Comparison of ENCODE assay signal across 7 cellular contexts in genomic region chr20:7463290-7463689, GRCh38.
"Had no signal": no experiment of that assay in that cellular context is flagged by ENCODE, and none has a peak within 500 bp of the region (broad histone marks: within the 10 kb centered on the region; RNA-seq: fewer than 3 reads in every experiment).

No MANE protein-coding gene starts in this region.

- H3K9me3 ChIP-seq: HAP-1 had no signal

- H3K4me1 ChIP-seq: HAP-1 had no signal

- H3K27ac ChIP-seq: GM23248 had no signal

- FAIRE-seq: HTR-8/SVneo had no signal

- DNase-seq: GM23248, GOT3, H7, HFFc6, IMR-90 had no signal

- H3K4me3 ChIP-seq: GM23248, HAP-1 had no signal

- H2AFZ ChIP-seq: GM23248 had no signal

- H3K9ac ChIP-seq: GM23248 had no signal

- H3K36me3 ChIP-seq: HAP-1 had no signal
